ENCODE assay signal across 17 cellular contexts in genomic region chr9:133659566-133659965, GRCh38. TPM values are rescaled to one million over a fixed set of nuclear protein-coding genes. Genes with fewer than 3 reads are reported as not detected.
A peak's percentile ranks its signal among the peaks of the same experiment; 100 is the strongest.
DNase-seq lines count a peak whose midpoint lies in the region; ATAC-seq and TF ChIP-seq lines count a peak whose summit lies in the region.
"Had no signal": no experiment of that assay in that cellular context is flagged by ENCODE, and none has a peak within 500 bp of the region (broad histone marks: within the 10 kb centered on the region; RNA-seq: fewer than 3 reads in every experiment).

No MANE protein-coding gene starts in this region.

- no peak for ATAC-seq in WTC11
- ATAC-seq in natural killer cell treated with Interleukin-12 subunit alpha and Interleukin-12 subunit beta and Interleukin-15 and Interleukin-18, amount 100 ng/mL, for 72 hours = no peak
- no peak for ATAC-seq in GM18520 (IDR thresholded peaks at IDR 0.05; ENCODE audit: unreplicated experiment)
- ATAC-seq: K562, Panc1, Right ventricle myocardium inferior had no signal

- CTCF ChIA-PET in WTC11 (lab: Charles Lee) = interaction anchor here (0.8 to 1.8 kb wide), 7 partner anchors 54 to 132 kb away, joined by 3 to 7 read pairs (median 4); no protein-coding TSS in a partner anchor

- no peak overlapping the region for H3K27ac ChIP-seq in BLaER1

- peak overlapping the region; percentile 61; the same call in 1 of the 2 replicates for H3K4me3 Mint-ChIP-seq in HFFc6
- H3K4me3 Mint-ChIP-seq in WTC11 = peak overlapping the region; percentile 58; the same call in 1 of the 2 replicates
- peak overlapping the region; percentile 61 for H3K4me3 Mint-ChIP-seq in nephron progenitor cell
- no peak overlapping the region for H3K4me3 Mint-ChIP-seq in natural killer cell treated with Interleukin-12 subunit alpha and Interleukin-12 subunit beta and Interleukin-15 and Interleukin-18, amount 100 ng/mL, for 72 hours

- H3K9me3 ChIP-seq in BLaER1 (no peaks in the 10 kb centered on the region), MG63 (no peaks in the 10 kb centered on the region)

- DNase-seq in HFFc6 (no peak), WTC11 (ENCODE audit: low spot score) (no peak), nephron progenitor cell (no peak), GM13977 (ENCODE audit: low spot score) (no peak), MG63 (no peak)
- DNase-seq in natural killer cell treated with Interleukin-12 subunit alpha and Interleukin-12 subunit beta and Interleukin-15 and Interleukin-18, amount 100 ng/mL, for 72 hours (ENCODE audit: low spot score) = no peak
- DNase-seq: CD4-positive, CD25-positive, alpha-beta regulatory T cell; HCEC 1CT; MV-4-11; NCI-H1436; NCI-H2029 had no signal

- no peaks in the 10 kb centered on the region for H3K36me3 Mint-ChIP-seq in HFFc6 (ENCODE audit: low read depth)
- H3K36me3 Mint-ChIP-seq in WTC11 = no peaks in the 10 kb centered on the region
- no peaks in the 10 kb centered on the region for H3K36me3 Mint-ChIP-seq in nephron progenitor cell (ENCODE audit: low read depth)
- no peaks in the 10 kb centered on the region for H3K36me3 Mint-ChIP-seq in natural killer cell treated with Interleukin-12 subunit alpha and Interleukin-12 subunit beta and Interleukin-15 and Interleukin-18, amount 100 ng/mL, for 72 hours
- H3K36me3 Mint-ChIP-seq: CD4-positive, CD25-positive, alpha-beta regulatory T cell had no signal

- H3K4me1 Mint-ChIP-seq in HFFc6 (ENCODE audit: low read depth) (peaks cover 11% of the 10 kb centered on the region), WTC11 (peaks cover 19% of the 10 kb centered on the region), nephron progenitor cell (peaks cover 43% of the 10 kb centered on the region)
- H3K4me1 Mint-ChIP-seq in natural killer cell treated with Interleukin-12 subunit alpha and Interleukin-12 subunit beta and Interleukin-15 and Interleukin-18, amount 100 ng/mL, for 72 hours (ENCODE audit: low read depth in 2 of 2) = peaks cover 0 to 3% of the 10 kb centered on the region in 2 donors

- H3K36me3 ChIP-seq in BLaER1 (peaks cover 8% of the 10 kb centered on the region; the same call in 1 of the 2 replicates), MG63 (no peaks in the 10 kb centered on the region)

- no peaks in the 10 kb centered on the region for H4K20me1 ChIP-seq in BLaER1

- H3K27ac Mint-ChIP-seq in HFFc6 = no peak overlapping the region
- no peak overlapping the region for H3K27ac Mint-ChIP-seq in WTC11
- no peak overlapping the region for H3K27ac Mint-ChIP-seq in nephron progenitor cell
- H3K27ac Mint-ChIP-seq in natural killer cell treated with Interleukin-12 subunit alpha and Interleukin-12 subunit beta and Interleukin-15 and Interleukin-18, amount 100 ng/mL, for 72 hours = no peak overlapping the region

- peaks cover 35% of the 10 kb centered on the region for H3K4me1 ChIP-seq in BLaER1

- POLR2A ChIA-PET in WTC11 (lab: Charles Lee) = interaction anchor here (1.1 kb wide), 1 partner anchor 10 kb away, joined by 4 read pairs; no protein-coding TSS in a partner anchor

- H3K9ac ChIP-seq in BLaER1 = no peak overlapping the region

- H3K27me3 Mint-ChIP-seq in HFFc6 (ENCODE audit: insufficient read depth) (peaks cover 44% of the 10 kb centered on the region), WTC11 (ENCODE audit: low read depth) (peaks cover 19% of the 10 kb centered on the region), nephron progenitor cell (ENCODE audit: low read depth, poor library complexity) (peaks cover 51% of the 10 kb centered on the region)
- peaks cover 21 to 30% of the 10 kb centered on the region in 2 donors for H3K27me3 Mint-ChIP-seq in natural killer cell treated with Interleukin-12 subunit alpha and Interleukin-12 subunit beta and Interleukin-15 and Interleukin-18, amount 100 ng/mL, for 72 hours

- TF ChIP-seq CTCF in HFFc6 (IDR thresholded peaks at IDR 0.05) = no peak
- no peak for TF ChIP-seq CTCF in WTC11 (IDR thresholded peaks at IDR 0.05)
- TF ChIP-seq CTCF in nephron progenitor cell (IDR thresholded peaks at IDR 0.05) = no peak
- no peak for TF ChIP-seq CTCF in GM13977 (IDR thresholded peaks at IDR 0.05; ENCODE audit: extremely low read depth, insufficient read depth, missing control alignments)

- H3K27me3 ChIP-seq in BLaER1 = peaks cover 16% of the 10 kb centered on the region; the same call in 1 of the 2 replicates
- peaks cover 27% of the 10 kb centered on the region for H3K27me3 ChIP-seq in MG63

- H3K4me3 ChIP-seq in BLaER1 (no peak overlapping the region), MG63 (no peak overlapping the region)
- H3K4me3 ChIP-seq: K562 had no signal

- in situ Hi-C loops in GM13977 (cut with MboI; ENCODE audit: low pct_unique_long_range_greater_than_20kb, low sequenced_read_pairs, unreplicated experiment) = no loop called here

- H3K9me3 Mint-ChIP-seq in HFFc6 = no peaks in the 10 kb centered on the region
- no peaks in the 10 kb centered on the region for H3K9me3 Mint-ChIP-seq in WTC11
- H3K9me3 Mint-ChIP-seq in nephron progenitor cell = no peaks in the 10 kb centered on the region
- H3K9me3 Mint-ChIP-seq in natural killer cell treated with Interleukin-12 subunit alpha and Interleukin-12 subunit beta and Interleukin-15 and Interleukin-18, amount 100 ng/mL, for 72 hours = no peaks in the 10 kb centered on the region
- H3K9me3 Mint-ChIP-seq: CD4-positive, CD25-positive, alpha-beta regulatory T cell had no signal

- H3K4me2 ChIP-seq in BLaER1 = peak overlapping the region; percentile 2; the same call in 1 of the 2 replicates

TF ChIP-seq in WTC11, 78 proteins besides CTCF, POLR2A, EP300 and RAD21 (continues in another document):
- no peak for TF ChIP-seq IRF2 (CRISPR knock-in tag; IDR thresholded peaks at IDR 0.05; ENCODE audit: borderline replicate concordance, low read depth)
- TF ChIP-seq FOXP4 (CRISPR knock-in tag; IDR thresholded peaks at IDR 0.05) = no peak
- no peak for TF ChIP-seq ATF3 (CRISPR knock-in tag; conservative IDR thresholded peaks at IDR 0.05)
- TF ChIP-seq GTF2I (CRISPR knock-in tag; conservative IDR thresholded peaks at IDR 0.05) = no peak
- no peak for TF ChIP-seq ZMAT4 (CRISPR knock-in tag; IDR thresholded peaks at IDR 0.05)
- no peak for TF ChIP-seq SP1 (CRISPR knock-in tag; conservative IDR thresholded peaks at IDR 0.05)
- no peak for TF ChIP-seq CREM (CRISPR knock-in tag; IDR thresholded peaks at IDR 0.05)
- TF ChIP-seq SOX15 (CRISPR knock-in tag; IDR thresholded peaks at IDR 0.05) = no peak
- no peak for TF ChIP-seq FOXK1 (CRISPR knock-in tag; IDR thresholded peaks at IDR 0.05)
- no peak for TF ChIP-seq NFYB (CRISPR knock-in tag; conservative IDR thresholded peaks at IDR 0.05; ENCODE audit: low read depth)
- no peak for TF ChIP-seq ESRRA (CRISPR knock-in tag; IDR thresholded peaks at IDR 0.05; ENCODE audit: borderline replicate concordance)
- no peak for TF ChIP-seq FOXP1 (CRISPR knock-in tag; IDR thresholded peaks at IDR 0.05; ENCODE audit: borderline replicate concordance)
- no peak for TF ChIP-seq ZNF263 (CRISPR knock-in tag; IDR thresholded peaks at IDR 0.05; ENCODE audit: low read depth)
- no peak for TF ChIP-seq ATF2 (CRISPR knock-in tag; IDR thresholded peaks at IDR 0.05; ENCODE audit: borderline replicate concordance, low read depth)
- no peak for TF ChIP-seq RORB (CRISPR knock-in tag; IDR thresholded peaks at IDR 0.05)

RNA-seq across cellular contexts. Expression of gene DBH, which starts 23.4 kb away (rescaled TPM):
- total RNA-seq in HFFc6 (2021; fragmentation: NEBNext Ultra II Directional; extraction: Animal tissue kit (Norgen Biotek cat#: 25700)) = not detected
- total RNA-seq in WTC11 (2021) = 0.23 to 0.34 TPM (median 0.24 TPM) in 3 replicates
- not detected for total RNA-seq in natural killer cell treated with Interleukin-12 subunit alpha and Interleukin-12 subunit beta and Interleukin-15 and Interleukin-18, amount 100 ng/mL, for 72 hours
- not detected in 2 replicates for total RNA-seq in MG63 (2014; rRNA removed; shearing (Covaris generic); ENCODE audit: low replicate concordance)
- total RNA-seq: A673, K562, Right ventricle myocardium inferior had no signal

RNA-seq across cellular contexts. Expression of gene FAM163B, which starts 50.4 kb away (rescaled TPM):
- total RNA-seq in HFFc6 (2021; fragmentation: NEBNext Ultra II Directional; extraction: Animal tissue kit (Norgen Biotek cat#: 25700)) = not detected
- total RNA-seq in WTC11 (2021) = 2.0 to 3.1 TPM (median 2.7 TPM) in 3 replicates
- total RNA-seq in natural killer cell treated with Interleukin-12 subunit alpha and Interleukin-12 subunit beta and Interleukin-15 and Interleukin-18, amount 100 ng/mL, for 72 hours = not detected
- total RNA-seq in MG63 (2014; rRNA removed; shearing (Covaris generic); ENCODE audit: low replicate concordance) = not detected in 2 replicates
- total RNA-seq: A673; CD4-positive, CD25-positive, alpha-beta regulatory T cell; K562 had no signal
